ENCODE assay signal across 19 cellular contexts in the genomic region with DNA sequence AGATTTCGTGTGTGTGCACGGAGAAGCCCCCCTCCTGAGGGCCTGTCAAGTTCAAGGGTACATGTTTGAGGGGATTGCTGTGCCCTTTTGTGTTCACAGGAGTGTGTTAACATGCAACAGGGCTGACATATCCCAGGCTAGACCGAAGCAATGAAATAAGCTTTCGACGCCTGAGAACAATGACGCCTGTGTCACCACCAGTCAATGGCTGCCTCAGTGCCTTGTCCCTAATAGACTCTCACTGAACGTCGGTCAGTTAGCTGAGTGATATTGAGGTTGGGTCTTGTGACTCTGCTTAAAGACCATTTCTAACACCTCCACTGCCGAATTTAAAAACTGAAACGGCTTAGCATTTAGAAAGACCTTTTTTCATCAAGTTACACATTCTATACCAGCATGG.
"Had no signal": no experiment of that assay in that cellular context is flagged by ENCODE, and none has a peak within 500 bp of the region (broad histone marks: within the 10 kb centered on the region; RNA-seq: fewer than 3 reads in every experiment).

No MANE protein-coding gene starts in this region.

- H3K27me3 Mint-ChIP-seq: activated B cell treated with CpG ODN at 0.5 μM for 24 hours; activated CD4-positive, alpha-beta T cell treated with anti-CD3 and anti-CD28 coated beads, Interleukin-2, amount 10 ng/mL, durations not matched to agents 24 days and 14 days; activated CD8-positive, alpha-beta T cell treated with anti-CD3 and anti-CD28 coated beads for 36 hours; activated naive CD8-positive, alpha-beta T cell treated with anti-CD3 and anti-CD28 coated beads, Interleukin-2, amount 50 U/mL, for 24 hours; naive B cell had no signal

- H3K27me3 ChIP-seq: sigmoid colon, upper lobe of right lung had no signal

- H3K4me1 Mint-ChIP-seq: activated B cell treated with CpG ODN at 0.5 μM for 24 hours; activated CD4-positive, alpha-beta T cell treated with anti-CD3 and anti-CD28 coated beads, Interleukin-2, amount 10 ng/mL, durations not matched to agents 24 days and 14 days; activated naive CD8-positive, alpha-beta T cell treated with anti-CD3 and anti-CD28 coated beads, Interleukin-2, amount 50 U/mL, for 24 hours; naive B cell had no signal

- H3K9me3 Mint-ChIP-seq: activated B cell treated with CpG ODN at 0.5 μM for 24 hours; activated CD4-positive, alpha-beta T cell treated with anti-CD3 and anti-CD28 coated beads, Interleukin-2, amount 10 ng/mL, durations not matched to agents 24 days and 14 days; activated CD8-positive, alpha-beta T cell treated with anti-CD3 and anti-CD28 coated beads for 36 hours; activated naive CD4-positive, alpha-beta T cell treated with anti-CD3 and anti-CD28 coated beads for 36 hours; activated naive CD8-positive, alpha-beta T cell treated with anti-CD3 and anti-CD28 coated beads, Interleukin-2, amount 50 U/mL, for 24 hours; stimulated activated effector memory CD8-positive, alpha-beta T cell treated with anti-CD3 and anti-CD28 coated beads, Interleukin-12 subunit alpha, Interleukin-12 subunit beta, amount 100 ng/mL, for 72 hours; T-helper 2 cell treated with Interferon-gamma antibody and Interleukin-4, amounts not matched to agents 5 μg/mL and 100 μg/mL, for 36 hours had no signal

- H3K9me3 ChIP-seq: mucosa of descending colon, sigmoid colon, thoracic aorta, upper lobe of right lung had no signal

- H3K4me3 Mint-ChIP-seq: activated B cell treated with CpG ODN at 0.5 μM for 24 hours; activated CD4-positive, alpha-beta T cell treated with anti-CD3 and anti-CD28 coated beads, Interleukin-2, amount 10 ng/mL, durations not matched to agents 24 days and 14 days; activated CD8-positive, alpha-beta T cell treated with anti-CD3 and anti-CD28 coated beads for 36 hours; activated naive CD4-positive, alpha-beta T cell treated with anti-CD3 and anti-CD28 coated beads for 36 hours; activated naive CD8-positive, alpha-beta T cell treated with anti-CD3 and anti-CD28 coated beads, Interleukin-2, amount 50 U/mL, for 24 hours; brain; endodermal cell; naive B cell; stimulated activated effector memory CD8-positive, alpha-beta T cell treated with anti-CD3 and anti-CD28 coated beads, Interleukin-12 subunit alpha, Interleukin-12 subunit beta, amount 100 ng/mL, for 72 hours; T-helper 2 cell treated with Interferon-gamma antibody and Interleukin-4, amounts not matched to agents 5 μg/mL and 100 μg/mL, for 36 hours had no signal

- H3K27ac ChIP-seq: sigmoid colon, thoracic aorta, upper lobe of right lung had no signal

- H3K4me3 ChIP-seq: mucosa of descending colon, sigmoid colon, thoracic aorta, upper lobe of right lung had no signal

- DNase-seq: activated B cell treated with CpG ODN at 0.5 μM for 24 hours; activated CD4-positive, alpha-beta T cell treated with anti-CD3 and anti-CD28 coated beads, Interleukin-2, amount 10 ng/mL, durations not matched to agents 24 days and 14 days; activated CD8-positive, alpha-beta T cell treated with anti-CD3 and anti-CD28 coated beads for 36 hours; activated naive CD4-positive, alpha-beta T cell treated with anti-CD3 and anti-CD28 coated beads for 36 hours; activated naive CD8-positive, alpha-beta T cell treated with anti-CD3 and anti-CD28 coated beads, Interleukin-2, amount 50 U/mL, for 24 hours; activated T-cell treated with anti-CD3 and anti-CD28 coated beads, Interleukin-2, amount 50 U/mL, for 1 hour; central memory CD4-positive, alpha-beta T cell; endodermal cell; kidney; mucosa of descending colon; naive B cell; sigmoid colon; stimulated activated CD4-positive, alpha-beta T cell treated with anti-CD3 and anti-CD28 coated beads, Interleukin-4, amount 100 ng/mL, for 24 hours; upper lobe of right lung had no signal

- FAIRE-seq: colon had no signal

- H3K36me3 Mint-ChIP-seq: stimulated activated effector memory CD8-positive, alpha-beta T cell treated with anti-CD3 and anti-CD28 coated beads, Interleukin-12 subunit alpha, Interleukin-12 subunit beta, amount 100 ng/mL, for 72 hours had no signal

- H3K36me3 ChIP-seq: sigmoid colon, thoracic aorta, upper lobe of right lung had no signal

- H3K27ac Mint-ChIP-seq: activated B cell treated with CpG ODN at 0.5 μM for 24 hours; activated CD4-positive, alpha-beta T cell treated with anti-CD3 and anti-CD28 coated beads, Interleukin-2, amount 10 ng/mL, durations not matched to agents 24 days and 14 days; activated CD8-positive, alpha-beta T cell treated with anti-CD3 and anti-CD28 coated beads for 36 hours; activated naive CD4-positive, alpha-beta T cell treated with anti-CD3 and anti-CD28 coated beads for 36 hours; activated naive CD8-positive, alpha-beta T cell treated with anti-CD3 and anti-CD28 coated beads, Interleukin-2, amount 50 U/mL, for 24 hours; endodermal cell; naive B cell; stimulated activated effector memory CD8-positive, alpha-beta T cell treated with anti-CD3 and anti-CD28 coated beads, Interleukin-12 subunit alpha, Interleukin-12 subunit beta, amount 100 ng/mL, for 72 hours; T-helper 2 cell treated with Interferon-gamma antibody and Interleukin-4, amounts not matched to agents 5 μg/mL and 100 μg/mL, for 36 hours had no signal
